ENCODE assay signal across 8 cellular contexts in the genomic region with DNA sequence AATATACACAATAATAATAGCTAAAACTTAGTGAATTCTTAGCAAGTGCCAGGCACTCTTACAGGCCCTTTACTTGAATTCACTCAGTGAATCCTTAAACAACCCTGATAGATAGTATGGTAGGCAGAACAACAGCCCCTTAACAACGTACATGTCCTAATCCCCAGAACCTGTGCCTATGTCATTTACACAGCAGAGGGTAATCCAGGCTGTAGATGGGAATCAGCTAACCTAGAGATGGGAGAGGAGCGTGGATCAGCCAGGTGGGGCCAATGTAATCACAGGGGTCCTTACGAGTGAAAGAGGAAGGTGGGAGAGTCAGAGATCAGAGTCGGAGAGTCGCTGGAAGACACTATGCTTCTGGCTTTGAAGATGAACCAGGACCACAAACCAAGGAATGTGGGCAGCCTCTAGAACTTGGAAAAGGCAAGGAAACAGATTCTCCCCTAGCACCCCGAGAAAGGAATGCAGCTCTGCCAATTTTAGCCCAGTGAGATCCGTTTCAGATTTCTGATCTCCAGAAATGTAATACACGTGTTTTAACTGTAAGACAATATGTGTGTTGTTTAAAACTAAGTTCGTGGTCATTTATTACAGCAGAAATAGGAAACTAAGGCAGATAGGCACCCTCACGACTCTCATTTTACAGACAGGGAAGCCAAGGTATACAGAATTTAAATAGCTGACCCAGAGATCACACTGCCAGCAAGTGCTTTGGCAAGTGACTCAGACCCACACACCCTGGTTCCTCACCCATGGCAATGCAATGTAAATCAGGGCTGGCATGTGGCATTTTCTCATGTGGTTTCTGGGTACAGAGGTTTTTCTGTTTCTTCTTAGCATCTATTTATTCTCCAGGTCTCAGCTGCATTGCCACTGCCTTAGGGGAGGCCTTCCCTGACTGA.
DNase-seq lines count a peak whose midpoint lies in the region; ATAC-seq, FAIRE-seq and TF ChIP-seq lines count a peak whose summit lies in the region.

No MANE protein-coding gene starts in this region.

- H3K4me1 ChIP-seq in neural progenitor cell = peaks cover 6% of the 10 kb centered on the region

- H3K27me3 Mint-ChIP-seq in activated naive CD8-positive, alpha-beta T cell treated with anti-CD3 and anti-CD28 coated beads, Interleukin-2, amount 50 U/mL, for 24 hours = no peaks in the 10 kb centered on the region
- H3K27me3 Mint-ChIP-seq in neural progenitor cell (ENCODE audit: insufficient read depth, low read depth) = peaks cover 2% of the 10 kb centered on the region
- H3K27me3 Mint-ChIP-seq in T-helper 2 cell treated with Interferon-gamma antibody and Interleukin-4, amounts not matched to agents 5 μg/mL and 100 μg/mL, for 36 hours (ENCODE audit: low read depth) = no peaks in the 10 kb centered on the region

- H3K27me3 ChIP-seq in neural progenitor cell = no peaks in the 10 kb centered on the region

- H3K9me3 ChIP-seq in neural progenitor cell (ENCODE audit: low read depth) = no peaks in the 10 kb centered on the region

- no peaks in the 10 kb centered on the region for H3K79me2 ChIP-seq in neural progenitor cell (ENCODE audit: low read depth)

- no peak for TF ChIP-seq POLR2A in GM12892 (IDR thresholded peaks at IDR 0.05; ENCODE audit: low read depth, low read length)

- FAIRE-seq in GM12892 (lab: Jason Lieb, UNC) = peak; percentile 9

- no peak overlapping the region for H3K9ac ChIP-seq in neural progenitor cell

- H3K27ac Mint-ChIP-seq in activated naive CD8-positive, alpha-beta T cell treated with anti-CD3 and anti-CD28 coated beads, Interleukin-2, amount 50 U/mL, for 24 hours = peak overlapping the region; percentile 50
- peak overlapping the region; percentile 33 for H3K27ac Mint-ChIP-seq in neural progenitor cell
- H3K27ac Mint-ChIP-seq in T-helper 2 cell treated with Interferon-gamma antibody and Interleukin-4, amounts not matched to agents 5 μg/mL and 100 μg/mL, for 36 hours = no peak overlapping the region

- no peak overlapping the region for H3K4me2 ChIP-seq in neural progenitor cell

- no peak overlapping the region for H3K4me3 Mint-ChIP-seq in activated naive CD8-positive, alpha-beta T cell treated with anti-CD3 and anti-CD28 coated beads, Interleukin-2, amount 50 U/mL, for 24 hours
- no peak overlapping the region for H3K4me3 Mint-ChIP-seq in neural progenitor cell
- no peak overlapping the region for H3K4me3 Mint-ChIP-seq in T-helper 2 cell treated with Interferon-gamma antibody and Interleukin-4, amounts not matched to agents 5 μg/mL and 100 μg/mL, for 36 hours

- no peaks in the 10 kb centered on the region for H3F3A ChIP-seq in neural progenitor cell (ENCODE audit: low read depth)

- no peaks in the 10 kb centered on the region for H3K36me3 ChIP-seq in neural progenitor cell

- no peak overlapping the region for H2AFZ ChIP-seq in neural progenitor cell (replicated peaks)

- TF ChIP-seq CTCF in neural progenitor cell (IDR thresholded peaks at IDR 0.05) = no peak

- H3K27ac ChIP-seq in neural progenitor cell = no peak overlapping the region

- no peak for DNase-seq in GM12892 (ENCODE audit: insufficient read length)
- peak; percentile 28 for DNase-seq in activated naive CD8-positive, alpha-beta T cell treated with anti-CD3 and anti-CD28 coated beads, Interleukin-2, amount 50 U/mL, for 24 hours
- DNase-seq in neural progenitor cell (ENCODE audit: low spot score) = no peak
- DNase-seq in occipital lobe (lab: John Stamatoyannopoulos, UW) = no peak
- DNase-seq in T-helper 9 cell = no peak
- no peak for DNase-seq in putamen (ENCODE audit: low spot score)
- DNase-seq in T-helper 2 cell treated with Interferon-gamma antibody and Interleukin-4, amounts not matched to agents 5 μg/mL and 100 μg/mL, for 36 hours (ENCODE audit: low spot score) = no peak

- no peaks in the 10 kb centered on the region for H3K9me3 Mint-ChIP-seq in activated naive CD8-positive, alpha-beta T cell treated with anti-CD3 and anti-CD28 coated beads, Interleukin-2, amount 50 U/mL, for 24 hours
- no peaks in the 10 kb centered on the region for H3K9me3 Mint-ChIP-seq in neural progenitor cell
- no peaks in the 10 kb centered on the region for H3K9me3 Mint-ChIP-seq in T-helper 2 cell treated with Interferon-gamma antibody and Interleukin-4, amounts not matched to agents 5 μg/mL and 100 μg/mL, for 36 hours

- H3K36me3 Mint-ChIP-seq in activated naive CD8-positive, alpha-beta T cell treated with anti-CD3 and anti-CD28 coated beads, Interleukin-2, amount 50 U/mL, for 24 hours (ENCODE audit: low read depth) = peaks cover 6% of the 10 kb centered on the region
- no peaks in the 10 kb centered on the region for H3K36me3 Mint-ChIP-seq in neural progenitor cell
- H3K36me3 Mint-ChIP-seq in T-helper 2 cell treated with Interferon-gamma antibody and Interleukin-4, amounts not matched to agents 5 μg/mL and 100 μg/mL, for 36 hours (ENCODE audit: low read depth) = peaks cover 30% of the 10 kb centered on the region

- H3K4me3 ChIP-seq in neural progenitor cell = no peak overlapping the region

- peak; percentile 36 for ATAC-seq in HG03060 (IDR thresholded peaks at IDR 0.05; ENCODE audit: low read depth, unreplicated experiment)
- peak; percentile 66 for ATAC-seq in activated naive CD8-positive, alpha-beta T cell treated with anti-CD3 and anti-CD28 coated beads, Interleukin-2, amount 50 U/mL, for 24 hours

- H3K4me1 Mint-ChIP-seq in activated naive CD8-positive, alpha-beta T cell treated with anti-CD3 and anti-CD28 coated beads, Interleukin-2, amount 50 U/mL, for 24 hours = peaks cover 86% of the 10 kb centered on the region
- peaks cover 29% of the 10 kb centered on the region for H3K4me1 Mint-ChIP-seq in neural progenitor cell
- H3K4me1 Mint-ChIP-seq in T-helper 2 cell treated with Interferon-gamma antibody and Interleukin-4, amounts not matched to agents 5 μg/mL and 100 μg/mL, for 36 hours (ENCODE audit: low read depth) = peaks cover 64% of the 10 kb centered on the region

- no peaks in the 10 kb centered on the region for H4K20me1 ChIP-seq in neural progenitor cell (ENCODE audit: low read depth)
